In genomic region chr13:20370815-20371421, GRCh38 we compare ENCODE assay signal across 24 cellular contexts.
DNase-seq lines count a peak whose midpoint lies in the region; ATAC-seq and TF ChIP-seq lines count a peak whose summit lies in the region.
"Had no signal": no experiment of that assay in that cellular context is flagged by ENCODE, and none has a peak within 500 bp of the region (broad histone marks: within the 10 kb centered on the region; RNA-seq: fewer than 3 reads in every experiment).

No MANE protein-coding gene starts in this region.

- TF ChIP-seq CTCF in GM23338 (conservative IDR thresholded peaks at IDR 0.05; ENCODE audit: low read depth in 2 of 2) (no peak), RWPE2 (IDR thresholded peaks at IDR 0.05; ENCODE audit: poor library complexity, severe bottlenecking) (no peak), foreskin keratinocyte (conservative IDR thresholded peaks at IDR 0.05) (no peak), mucosa of descending colon (IDR thresholded peaks at IDR 0.05) (no peak)

- H3K4me3 ChIP-seq in GM23338 (no peak overlapping the region), RWPE2 (ENCODE audit: severe bottlenecking) (no peak overlapping the region), mucosa of descending colon (no peak overlapping the region)
- H3K4me3 ChIP-seq: MG63, right lobe of liver, stomach, tibial nerve had no signal

- peaks cover 5% of the 10 kb centered on the region for H3K4me1 Mint-ChIP-seq in GM23338
- no peaks in the 10 kb centered on the region for H3K4me1 Mint-ChIP-seq in stimulated activated memory B cell treated with anti-CD40 and anti-IgM and Interleukin-4, amounts not matched to agents 10 μg/mL and 1 μg/mL and 100 μg/mL, for 72 hours
- H3K4me1 Mint-ChIP-seq: activated naive CD4-positive, alpha-beta T cell treated with anti-CD3 and anti-CD28 coated beads, Interleukin-2, amount 10 ng/mL, durations not matched to agents 7 days and 5 days had no signal

- no peaks in the 10 kb centered on the region for H3K9me2 ChIP-seq in GM23338 (ENCODE audit: insufficient read depth)

- no peak overlapping the region for H2AFZ ChIP-seq in GM23338
- H2AFZ ChIP-seq: parathyroid adenoma had no signal

- 0 out of 2 replicates have a peak overlapping the region, but pooled peaks have one; percentile 33 for H3K27ac Mint-ChIP-seq in GM23338
- H3K27ac Mint-ChIP-seq in activated naive CD4-positive, alpha-beta T cell treated with anti-CD3 and anti-CD28 coated beads, Interleukin-2, amount 50 U/mL, for 72 hours: no peak overlapping the region
- no peak overlapping the region for H3K27ac Mint-ChIP-seq in stimulated activated memory B cell treated with anti-CD40 and anti-IgM and Interleukin-4, amounts not matched to agents 10 μg/mL and 1 μg/mL and 100 μg/mL, for 72 hours
- H3K27ac Mint-ChIP-seq: activated naive CD4-positive, alpha-beta T cell treated with anti-CD3 and anti-CD28 coated beads, Interleukin-2, amount 10 ng/mL, durations not matched to agents 7 days and 5 days; dendritic cell treated with granulocyte-macrophage colony-stimulating factor and Interleukin-4, amounts not matched to agents 40 ng/mL and 50 ng/mL, for 4 days; HFFc6 had no signal

- peak overlapping the region; percentile 42; the same call in 1 of the 2 replicates for H3K4me2 ChIP-seq in GM23338

- H3K79me2 ChIP-seq in GM23338 (replicated peaks; ENCODE audit: insufficient read depth): no peaks in the 10 kb centered on the region
- H3K79me2 ChIP-seq: parathyroid adenoma had no signal

- intact Hi-C loops in mucosa of descending colon (cut with DNase I, micrococcal nuclease): no loop called here

- DNase-seq in GM23338 (ENCODE audit: low spot score) (peak; percentile 31), RWPE2 (ENCODE audit: low spot score) (no peak), foreskin keratinocyte (peak; percentile 84 to 85), mucosa of descending colon (no peak)
- DNase-seq in activated naive CD4-positive, alpha-beta T cell treated with anti-CD3 and anti-CD28 coated beads, Interleukin-2, amount 50 U/mL, for 72 hours (ENCODE audit: low spot score in 2 of 2): no peak
- DNase-seq: activated CD4-positive, alpha-beta T cell treated with anti-CD3 and anti-CD28 coated beads for 1 hour; activated naive CD4-positive, alpha-beta T cell treated with anti-CD3 and anti-CD28 coated beads, Interleukin-2, amount 10 ng/mL, durations not matched to agents 7 days and 5 days; activated T-cell treated with anti-CD3 and anti-CD28 coated beads, Interleukin-2, amount 50 U/mL, for 1 hour; caudate nucleus; HFFc6; MG63; NCI-H1417; NCI-H2081 treated with DMSO at 0.1 percent for 48 hours; NCI-H446; right lobe of liver; SHP77 treated with DMSO at 0.1 percent for 48 hours; stomach had no signal

- H3F3A ChIP-seq in GM23338 (replicated peaks; ENCODE audit: low read depth): no peaks in the 10 kb centered on the region

- H3K9me3 Mint-ChIP-seq in GM23338: no peaks in the 10 kb centered on the region
- no peaks in the 10 kb centered on the region for H3K9me3 Mint-ChIP-seq in activated naive CD4-positive, alpha-beta T cell treated with anti-CD3 and anti-CD28 coated beads, Interleukin-2, amount 50 U/mL, for 72 hours
- H3K9me3 Mint-ChIP-seq in stimulated activated memory B cell treated with anti-CD40 and anti-IgM and Interleukin-4, amounts not matched to agents 10 μg/mL and 1 μg/mL and 100 μg/mL, for 72 hours: no peaks in the 10 kb centered on the region
- H3K9me3 Mint-ChIP-seq: activated naive CD4-positive, alpha-beta T cell treated with anti-CD3 and anti-CD28 coated beads, Interleukin-2, amount 10 ng/mL, durations not matched to agents 7 days and 5 days; dendritic cell treated with granulocyte-macrophage colony-stimulating factor and Interleukin-4, amounts not matched to agents 40 ng/mL and 50 ng/mL, for 4 days; HFFc6 had no signal

- peaks cover 2% of the 10 kb centered on the region for H3K27me3 Mint-ChIP-seq in GM23338 (ENCODE audit: insufficient read depth, low read depth, poor library complexity)
- peaks cover 46% of the 10 kb centered on the region for H3K27me3 Mint-ChIP-seq in stimulated activated memory B cell treated with anti-CD40 and anti-IgM and Interleukin-4, amounts not matched to agents 10 μg/mL and 1 μg/mL and 100 μg/mL, for 72 hours

- H3K9me3 ChIP-seq in RWPE2 (ENCODE audit: severe bottlenecking) (no peaks in the 10 kb centered on the region), mucosa of descending colon (no peaks in the 10 kb centered on the region)
- H3K9me3 ChIP-seq: MG63, right lobe of liver, stomach, tibial nerve had no signal

- no peak overlapping the region for H3K27ac ChIP-seq in GM23338 (ENCODE audit: low read depth)
- H3K27ac ChIP-seq in RWPE2 (ENCODE audit: poor library complexity, severe bottlenecking): peak overlapping the region; percentile 93
- peak overlapping the region; percentile 46 for H3K27ac ChIP-seq in foreskin keratinocyte
- H3K27ac ChIP-seq: C4-2B, parathyroid adenoma, right lobe of liver, stomach, tibial nerve had no signal

- H3K36me3 ChIP-seq in GM23338 (ENCODE audit: insufficient read depth) (no peaks in the 10 kb centered on the region), RWPE2 (ENCODE audit: low read depth) (no peaks in the 10 kb centered on the region), mucosa of descending colon (ENCODE audit: low read depth) (no peaks in the 10 kb centered on the region)
- H3K36me3 ChIP-seq: MG63, right lobe of liver, stomach, tibial nerve had no signal

- H3K4me3 Mint-ChIP-seq in GM23338: no peak overlapping the region
- no peak overlapping the region for H3K4me3 Mint-ChIP-seq in stimulated activated memory B cell treated with anti-CD40 and anti-IgM and Interleukin-4, amounts not matched to agents 10 μg/mL and 1 μg/mL and 100 μg/mL, for 72 hours
- H3K4me3 Mint-ChIP-seq: activated naive CD4-positive, alpha-beta T cell treated with anti-CD3 and anti-CD28 coated beads, Interleukin-2, amount 10 ng/mL, durations not matched to agents 7 days and 5 days; dendritic cell treated with granulocyte-macrophage colony-stimulating factor and Interleukin-4, amounts not matched to agents 40 ng/mL and 50 ng/mL, for 4 days; HFFc6 had no signal

- no peaks in the 10 kb centered on the region for H4K20me1 ChIP-seq in GM23338 (replicated peaks; ENCODE audit: insufficient read depth)

- no peaks in the 10 kb centered on the region for H3K36me3 Mint-ChIP-seq in GM23338 (ENCODE audit: low read depth)
- H3K36me3 Mint-ChIP-seq in activated naive CD4-positive, alpha-beta T cell treated with anti-CD3 and anti-CD28 coated beads, Interleukin-2, amount 50 U/mL, for 72 hours: no peaks in the 10 kb centered on the region
- no peaks in the 10 kb centered on the region for H3K36me3 Mint-ChIP-seq in stimulated activated memory B cell treated with anti-CD40 and anti-IgM and Interleukin-4, amounts not matched to agents 10 μg/mL and 1 μg/mL and 100 μg/mL, for 72 hours

- H3K27me3 ChIP-seq in GM23338 (ENCODE audit: insufficient read depth): peaks cover 2% of the 10 kb centered on the region; the same call in 1 of the 2 replicates
- H3K27me3 ChIP-seq in RWPE2 (ENCODE audit: insufficient read depth, poor library complexity, severe bottlenecking): no peaks in the 10 kb centered on the region
- H3K27me3 ChIP-seq in foreskin keratinocyte: no peaks in the 10 kb centered on the region
- H3K27me3 ChIP-seq: right lobe of liver, stomach, tibial nerve had no signal

- peaks cover 5% of the 10 kb centered on the region; the same call in 1 of the 2 replicates for H3K4me1 ChIP-seq in GM23338 (ENCODE audit: insufficient read depth)
- H3K4me1 ChIP-seq in RWPE2 (ENCODE audit: insufficient read depth, poor library complexity, severe bottlenecking): peaks cover 23% of the 10 kb centered on the region
- peaks cover 17% of the 10 kb centered on the region for H3K4me1 ChIP-seq in foreskin keratinocyte
- H3K4me1 ChIP-seq in mucosa of descending colon (ENCODE audit: low read depth): no peaks in the 10 kb centered on the region
- H3K4me1 ChIP-seq: parathyroid adenoma, right lobe of liver, stomach, tibial nerve had no signal

- peak; percentile 56 for ATAC-seq in GM23338
- ATAC-seq in RWPE2 (ENCODE audit: low read depth): peak; percentile 93
- peak; percentile 79 for ATAC-seq in foreskin keratinocyte
- peak; percentile 21 for ATAC-seq in mucosa of descending colon
- ATAC-seq in GM21360 (IDR thresholded peaks at IDR 0.05; ENCODE audit: unreplicated experiment): no peak
- no peak for ATAC-seq in activated naive CD4-positive, alpha-beta T cell treated with anti-CD3 and anti-CD28 coated beads, Interleukin-2, amount 50 U/mL, for 72 hours
- ATAC-seq in stimulated activated memory B cell treated with anti-CD40 and anti-IgM and Interleukin-4, amounts not matched to agents 10 μg/mL and 1 μg/mL and 100 μg/mL, for 72 hours: no peak
- no peak for ATAC-seq in GM21825 (IDR thresholded peaks at IDR 0.05; ENCODE audit: unreplicated experiment)
- ATAC-seq: right lobe of liver had no signal

TF ChIP-seq in GM23338, 12 proteins besides CTCF, POLR2A, EP300 and RAD21 (continues in another document):
- TF ChIP-seq, protein P1, sequence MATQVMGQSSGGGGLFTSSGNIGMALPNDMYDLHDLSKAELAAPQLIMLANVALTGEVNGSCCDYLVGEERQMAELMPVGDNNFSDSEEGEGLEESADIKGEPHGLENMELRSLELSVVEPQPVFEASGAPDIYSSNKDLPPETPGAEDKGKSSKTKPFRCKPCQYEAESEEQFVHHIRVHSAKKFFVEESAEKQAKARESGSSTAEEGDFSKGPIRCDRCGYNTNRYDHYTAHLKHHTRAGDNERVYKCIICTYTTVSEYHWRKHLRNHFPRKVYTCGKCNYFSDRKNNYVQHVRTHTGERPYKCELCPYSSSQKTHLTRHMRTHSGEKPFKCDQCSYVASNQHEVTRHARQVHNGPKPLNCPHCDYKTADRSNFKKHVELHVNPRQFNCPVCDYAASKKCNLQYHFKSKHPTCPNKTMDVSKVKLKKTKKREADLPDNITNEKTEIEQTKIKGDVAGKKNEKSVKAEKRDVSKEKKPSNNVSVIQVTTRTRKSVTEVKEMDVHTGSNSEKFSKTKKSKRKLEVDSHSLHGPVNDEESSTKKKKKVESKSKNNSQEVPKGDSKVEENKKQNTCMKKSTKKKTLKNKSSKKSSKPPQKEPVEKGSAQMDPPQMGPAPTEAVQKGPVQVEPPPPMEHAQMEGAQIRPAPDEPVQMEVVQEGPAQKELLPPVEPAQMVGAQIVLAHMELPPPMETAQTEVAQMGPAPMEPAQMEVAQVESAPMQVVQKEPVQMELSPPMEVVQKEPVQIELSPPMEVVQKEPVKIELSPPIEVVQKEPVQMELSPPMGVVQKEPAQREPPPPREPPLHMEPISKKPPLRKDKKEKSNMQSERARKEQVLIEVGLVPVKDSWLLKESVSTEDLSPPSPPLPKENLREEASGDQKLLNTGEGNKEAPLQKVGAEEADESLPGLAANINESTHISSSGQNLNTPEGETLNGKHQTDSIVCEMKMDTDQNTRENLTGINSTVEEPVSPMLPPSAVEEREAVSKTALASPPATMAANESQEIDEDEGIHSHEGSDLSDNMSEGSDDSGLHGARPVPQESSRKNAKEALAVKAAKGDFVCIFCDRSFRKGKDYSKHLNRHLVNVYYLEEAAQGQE (IDR thresholded peaks at IDR 0.05; ENCODE audit: unreplicated experiment): no peak
- no peak for TF ChIP-seq EZH2 (IDR thresholded peaks at IDR 0.05; ENCODE audit: low read depth, unreplicated experiment)
- no peak for TF ChIP-seq NANOG (IDR thresholded peaks at IDR 0.05; ENCODE audit: borderline replicate concordance)
- TF ChIP-seq ZNF114 (CRISPR knock-in tag; IDR thresholded peaks at IDR 0.05): no peak
- no peak for TF ChIP-seq POLR2AphosphoS5 (IDR thresholded peaks at IDR 0.05; ENCODE audit: low read depth)

Comparison
In these comparisons a context has a peak if more than half of its experiments do, and no peak if none do; other contexts are left out.
1. ATAC-seq: peak in GM23338 (single experiment), RWPE2 (single experiment), foreskin keratinocyte (single experiment) and mucosa of descending colon (single experiment); none in GM21360 (single experiment), activated naive CD4-positive, alpha-beta T cell treated with anti-CD3 and anti-CD28 coated beads, Interleukin-2, amount 50 U/mL, for 72 hours (0 of 2), stimulated activated memory B cell treated with anti-CD40 and anti-IgM and Interleukin-4, amounts not matched to agents 10 μg/mL and 1 μg/mL and 100 μg/mL, for 72 hours (single experiment) and GM21825 (single experiment).
2. DNase-seq: peak in GM23338 (single experiment) and foreskin keratinocyte (2 of 2); none in RWPE2 (single experiment), mucosa of descending colon (0 of 3) and activated naive CD4-positive, alpha-beta T cell treated with anti-CD3 and anti-CD28 coated beads, Interleukin-2, amount 50 U/mL, for 72 hours (0 of 2).